Comparison of ENCODE assay signal across 8 cellular contexts in the genomic region with DNA sequence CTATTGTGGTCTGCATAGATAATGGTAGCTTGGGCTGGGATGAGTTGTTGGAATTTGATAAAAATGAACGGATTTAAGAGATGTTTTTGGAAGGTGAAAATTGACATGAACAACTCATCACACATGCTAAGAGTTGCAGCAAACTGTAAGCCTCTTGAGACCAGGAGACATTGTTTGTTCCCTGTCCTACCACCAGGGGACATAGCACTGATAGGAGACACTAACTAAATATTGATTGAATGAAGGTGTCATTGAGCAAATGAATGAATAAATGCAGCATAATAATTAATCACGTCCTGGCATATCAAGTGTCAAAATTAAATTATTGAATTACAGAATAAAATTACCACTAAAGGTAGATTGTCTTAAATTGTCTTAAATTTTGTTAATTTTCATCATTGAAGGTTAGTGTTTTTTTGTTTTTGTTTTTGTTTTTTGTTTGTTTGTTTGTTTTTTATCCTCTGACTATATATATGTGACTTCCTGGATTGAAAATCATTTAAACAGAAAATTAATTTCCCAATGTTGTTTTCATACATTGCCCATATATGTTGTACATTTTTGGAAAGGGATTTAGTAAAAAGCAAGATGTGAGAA.
A peak's percentile ranks its signal among the peaks of the same experiment; 100 is the strongest.
DNase-seq lines count a peak whose midpoint lies in the region; ATAC-seq and TF ChIP-seq lines count a peak whose summit lies in the region.

No MANE protein-coding gene starts in this region.

- H3K4me3 Mint-ChIP-seq in naive B cell = no peak overlapping the region

- no peaks in the 10 kb centered on the region for H3K27me3 ChIP-seq in brain microvascular endothelial cell (replicated peaks)

- TF ChIP-seq CTCF in GM12872 (IDR thresholded peaks at IDR 0.05; ENCODE audit: insufficient read depth, low read depth, low read length) = peak; percentile 81
- TF ChIP-seq CTCF in brain microvascular endothelial cell (IDR thresholded peaks at IDR 0.05; ENCODE audit: low read depth, low read length, missing control alignments) = peak; percentile 35

- H3K4me3 ChIP-seq in Jurkat, Clone E6-1 (ENCODE audit: low read length) = no peak overlapping the region
- H3K4me3 ChIP-seq in brain microvascular endothelial cell (ENCODE audit: low read depth, low read length) = no peak overlapping the region

- H3K4me1 Mint-ChIP-seq in naive B cell = peaks cover 5 to 16% (median 10%) of the 10 kb centered on the region in 3 donors

- ATAC-seq in naive B cell (ENCODE audit: low read depth in 2 of 2) (peak in 1 of 2 donors; percentile 55), GM19397 (IDR thresholded peaks at IDR 0.05; ENCODE audit: unreplicated experiment) (no peak), HG02642 (IDR thresholded peaks at IDR 0.05; ENCODE audit: poor library complexity, unreplicated experiment) (no peak)

- in situ Hi-C loops in brain microvascular endothelial cell (cut with HindIII; ENCODE audit: low pct_ligation_motif_present, low sequenced_read_pairs) = no loop called here

- H3K27ac ChIP-seq in brain microvascular endothelial cell = no peak overlapping the region

- H3K27me3 Mint-ChIP-seq in naive B cell = no peaks in the 10 kb centered on the region

- H3K36me3 ChIP-seq in brain microvascular endothelial cell (replicated peaks) = no peaks in the 10 kb centered on the region

- H3K9me3 Mint-ChIP-seq in naive B cell = no peaks in the 10 kb centered on the region

- peak; percentile 46 for DNase-seq in Jurkat, Clone E6-1 (ENCODE audit: low read depth, low spot score)
- no peak for DNase-seq in brain microvascular endothelial cell
- DNase-seq in naive B cell = peak; percentile 23
- no peak for DNase-seq in H4 (ENCODE audit: low spot score)
- DNase-seq in SHP77 (lab: John Stamatoyannopoulos, UW) = no peak

- H3K36me3 Mint-ChIP-seq in naive B cell = no peaks in the 10 kb centered on the region

- H3K27ac Mint-ChIP-seq in naive B cell = peak overlapping the region in 1 of 6 donors; percentile 3

Comparison
In these comparisons a context has a peak if more than half of its experiments do, and no peak if none do; other contexts are left out.
1. DNase-seq: peak in Jurkat, Clone E6-1 (single experiment) and naive B cell (single experiment); none in brain microvascular endothelial cell (single experiment), H4 (single experiment) and SHP77 (0 of 2).